27 cellular contexts compared by ENCODE assay signal in the genomic region with DNA sequence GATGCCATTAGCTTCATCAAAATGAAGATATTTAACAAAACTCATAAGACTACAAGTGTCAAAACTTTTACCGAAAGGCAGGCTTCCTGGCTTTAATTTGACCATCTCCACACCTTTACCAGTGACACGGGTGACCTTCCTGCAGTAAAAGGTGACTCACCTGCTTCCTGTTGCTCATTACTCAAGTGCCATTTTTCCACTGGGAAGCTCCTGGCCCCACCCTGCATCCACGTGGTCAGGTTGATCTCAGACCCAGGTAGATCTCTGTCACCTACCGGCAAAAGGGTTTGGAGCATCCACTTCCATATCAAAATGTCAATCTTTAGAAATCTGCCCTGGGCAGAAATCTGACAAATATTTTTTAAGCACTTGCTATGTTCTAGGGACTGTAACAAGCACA. TPM values are rescaled to one million over a fixed set of nuclear protein-coding genes. Genes with fewer than 3 reads are reported as not detected.
"Had no signal": no experiment of that assay in that cellular context is flagged by ENCODE, and none has a peak within 500 bp of the region (broad histone marks: within the 10 kb centered on the region; RNA-seq: fewer than 3 reads in every experiment).

No MANE protein-coding gene starts in this region.

- H3K36me3 Mint-ChIP-seq: activated naive CD8-positive, alpha-beta T cell; brain; T-cell had no signal

- H3K4me1 ChIP-seq: Peyer's patch had no signal

- H3K27me3 ChIP-seq: Peyer's patch had no signal

- DNase-seq: activated CD4-positive, alpha-beta memory T cell treated with anti-CD3 and anti-CD28 coated beads, Interleukin-2, amount 10 ng/mL, durations not matched to agents 7 days and 5 days; activated CD4-positive, alpha-beta T cell treated with anti-CD3 and anti-CD28 coated beads for 36 hours; activated CD4-positive, alpha-beta T cell treated with anti-CD3 and anti-CD28 coated beads, Interleukin-2, amount 50 U/mL, for 1 hour; activated CD4-positive, CD25-positive, alpha-beta regulatory T cell; activated gamma-delta T cell; activated naive CD4-positive, alpha-beta T cell treated with anti-CD3 and anti-CD28 coated beads for 36 hours; activated T-cell treated with anti-CD3 and anti-CD28 coated beads for 4 hours; activated T-cell treated with anti-CD3 and anti-CD28 coated beads, Interleukin-2, amount 50 U/mL, for 48 hours; amygdala; NCI-H1930; NCI-H2171; NCI-H2227 treated with DMSO at 0.1 percent for 48 hours; NCI-H446 treated with DMSO at 0.1 percent for 48 hours; NCI-H526; NK-92 treated with Interleukin-12 subunit alpha and Interleukin-12 subunit beta, amount 100 ng/mL, for 24 hours; Peyer's patch; SIG-M5; T-cell; T-helper 2 cell; T1000 had no signal

- H3K4me3 Mint-ChIP-seq: activated CD4-positive, alpha-beta memory T cell treated with anti-CD3 and anti-CD28 coated beads, Interleukin-2, amount 10 ng/mL, durations not matched to agents 7 days and 5 days; activated CD4-positive, alpha-beta T cell treated with anti-CD3 and anti-CD28 coated beads for 36 hours; activated naive CD4-positive, alpha-beta T cell treated with anti-CD3 and anti-CD28 coated beads for 36 hours; activated naive CD8-positive, alpha-beta T cell; activated T-helper 17 cell treated with anti-CD3 and anti-CD28 coated beads, Interleukin-2, amount 50 U/mL, for 72 hours; T-cell had no signal

- H3K27me3 Mint-ChIP-seq: activated CD4-positive, alpha-beta memory T cell treated with anti-CD3 and anti-CD28 coated beads, Interleukin-2, amount 10 ng/mL, durations not matched to agents 7 days and 5 days had no signal

- ATAC-seq: activated CD4-positive, alpha-beta T cell treated with anti-CD3 and anti-CD28 coated beads for 36 hours; activated T-helper 17 cell treated with anti-CD3 and anti-CD28 coated beads, Interleukin-2, amount 50 U/mL, for 72 hours; T-cell had no signal

- H3K27ac Mint-ChIP-seq: activated CD4-positive, alpha-beta memory T cell treated with anti-CD3 and anti-CD28 coated beads, Interleukin-2, amount 10 ng/mL, durations not matched to agents 7 days and 5 days; activated CD4-positive, alpha-beta T cell treated with anti-CD3 and anti-CD28 coated beads for 36 hours; activated naive CD4-positive, alpha-beta T cell treated with anti-CD3 and anti-CD28 coated beads for 36 hours; activated naive CD8-positive, alpha-beta T cell; activated T-helper 17 cell treated with anti-CD3 and anti-CD28 coated beads, Interleukin-2, amount 50 U/mL, for 72 hours; T-cell had no signal

- H3K4me1 Mint-ChIP-seq: activated CD4-positive, alpha-beta memory T cell treated with anti-CD3 and anti-CD28 coated beads, Interleukin-2, amount 10 ng/mL, durations not matched to agents 7 days and 5 days; activated CD4-positive, alpha-beta T cell treated with anti-CD3 and anti-CD28 coated beads for 36 hours; activated T-helper 17 cell treated with anti-CD3 and anti-CD28 coated beads, Interleukin-2, amount 50 U/mL, for 72 hours; T-cell had no signal

- H3K9me3 ChIP-seq: Peyer's patch had no signal

- H3K27ac ChIP-seq: KMS-11, Peyer's patch, VCaP had no signal

- H3K36me3 ChIP-seq: Peyer's patch had no signal

- H3K4me3 ChIP-seq: Peyer's patch had no signal

RNA-seq across cellular contexts. Expression of a gene that starts 31.9 kb away (rescaled TPM):
- total RNA-seq: activated CD4-positive, alpha-beta T cell treated with anti-CD3 and anti-CD28 coated beads for 36 hours; activated CD8-positive, alpha-beta memory T cell treated with anti-CD3 and anti-CD28 coated beads for 36 hours; cardiac septum had no signal
